ENCODE assay signal across 8 cellular contexts in genomic region chr1:34928865-34929496, GRCh38. TPM values are rescaled to one million over a fixed set of nuclear protein-coding genes. Genes with fewer than 3 reads are reported as not detected.
DNase-seq lines count a peak whose midpoint lies in the region; ATAC-seq and TF ChIP-seq lines count a peak whose summit lies in the region.

No MANE protein-coding gene starts in this region.

- H3K14ac ChIP-seq in H9 (ENCODE audit: insufficient read depth, low read length) = no peak overlapping the region

- peaks cover 14 to 35% of the 10 kb centered on the region in 2 experiments for H3K4me1 Mint-ChIP-seq in H9
- H3K4me1 Mint-ChIP-seq in activated naive CD8-positive, alpha-beta T cell treated with anti-CD3 and anti-CD28 coated beads for 36 hours = peaks cover 7% of the 10 kb centered on the region

- no peak overlapping the region for H3K56ac ChIP-seq in H9 (ENCODE audit: insufficient read length, low read depth, low read length)

- no peaks in the 10 kb centered on the region for H3K36me3 ChIP-seq in ACC112 (ENCODE audit: insufficient read depth, low read length)
- no peaks in the 10 kb centered on the region for H3K36me3 ChIP-seq in mesodermal cell (ENCODE audit: control insufficient read depth, insufficient read depth, low read length)

- H2BK120ac ChIP-seq in H9 (ENCODE audit: low read depth, low read length, poor library complexity, severe bottlenecking) = no peak overlapping the region

- no peak overlapping the region for H3K4ac ChIP-seq in H9 (ENCODE audit: low read depth, low read length)

- no peak overlapping the region for H2BK20ac ChIP-seq in H9 (ENCODE audit: low read depth, low read length, poor library complexity, severe bottlenecking)

- no peak for DNase-seq in H9
- peak; percentile 29 for DNase-seq in activated naive CD8-positive, alpha-beta T cell treated with anti-CD3 and anti-CD28 coated beads for 36 hours
- DNase-seq in effector CD4-positive, alpha-beta T cell = no peak
- no peak for DNase-seq in HCEC 1CT
- no peak for DNase-seq in HPDE6-E6E7 (ENCODE audit: extremely low spot score)

- H3K4me3 Mint-ChIP-seq in H9 = peak overlapping the region; percentile 71 to 87
- peak overlapping the region; percentile 79 for H3K4me3 Mint-ChIP-seq in activated naive CD8-positive, alpha-beta T cell treated with anti-CD3 and anti-CD28 coated beads for 36 hours

- no peak; the same call in 2 of the 3 replicates for TF ChIP-seq CTCF in H9 (conservative IDR thresholded peaks at IDR 0.05)

- H3K36me3 Mint-ChIP-seq in H9 (ENCODE audit: insufficient read depth in 1 of 3, low read depth in 3 of 3) = no peaks in the 10 kb centered on the region
- peaks cover 2% of the 10 kb centered on the region for H3K36me3 Mint-ChIP-seq in activated naive CD8-positive, alpha-beta T cell treated with anti-CD3 and anti-CD28 coated beads for 36 hours

- H3K23me2 ChIP-seq in H9 (ENCODE audit: insufficient read length, low read depth, low read length, poor library complexity, severe bottlenecking) = peaks cover 14% of the 10 kb centered on the region

- H4K91ac ChIP-seq in H9 (ENCODE audit: insufficient read length, low read depth, low read length) = no peak overlapping the region

- H2BK5ac ChIP-seq in H9 (ENCODE audit: insufficient read length, low read length) = no peak overlapping the region

- H3K27me3 Mint-ChIP-seq in H9 (ENCODE audit: low read depth) = peaks cover 87% of the 10 kb centered on the region
- H3K27me3 Mint-ChIP-seq in activated naive CD8-positive, alpha-beta T cell treated with anti-CD3 and anti-CD28 coated beads for 36 hours = peaks cover 72% of the 10 kb centered on the region

- no peak overlapping the region for H3K18ac ChIP-seq in H9 (ENCODE audit: insufficient read length, low read depth, low read length)

- H3K9me3 ChIP-seq in H9 (ENCODE audit: control insufficient read depth, low read depth, low read length) = no peaks in the 10 kb centered on the region
- no peaks in the 10 kb centered on the region for H3K9me3 ChIP-seq in mesodermal cell (ENCODE audit: control insufficient read depth, low read length)

- H3K79me2 ChIP-seq in ACC112 (ENCODE audit: control insufficient read depth, insufficient read depth, low read length, unreplicated experiment) = no peaks in the 10 kb centered on the region
- peaks cover 2% of the 10 kb centered on the region; the same call in 1 of the 2 replicates for H3K79me2 ChIP-seq in H9 (ENCODE audit: insufficient read depth, low read length)

- H4K20me1 ChIP-seq in H9 (ENCODE audit: control insufficient read depth, insufficient read depth, insufficient read length) = peaks cover 4% of the 10 kb centered on the region

- no peak overlapping the region for H3K9ac ChIP-seq in H9 (ENCODE audit: extremely low read depth, insufficient read length, low read length)

- H2AFZ ChIP-seq in ACC112 (ENCODE audit: low read length, unreplicated experiment) (no peak overlapping the region), H9 (ENCODE audit: low read length) (no peak overlapping the region)

- H3K4me1 ChIP-seq in ACC112 (ENCODE audit: control insufficient read depth, insufficient read depth, low read length, unreplicated experiment) (no peaks in the 10 kb centered on the region), H9 (ENCODE audit: insufficient read depth, low read length) (peaks cover 2% of the 10 kb centered on the region; the same call in 1 of the 2 replicates), mesodermal cell (ENCODE audit: control insufficient read depth, insufficient read depth, low read length, poor library complexity, severe bottlenecking) (peaks cover 3% of the 10 kb centered on the region)

- no peak overlapping the region for H3K23ac ChIP-seq in H9 (ENCODE audit: insufficient read length, low read depth, low read length)

- no CpG with 5 or more reads among the region's 57 CpGs for WGBS in H9 (ENCODE audit: extremely low coverage, insufficient read length, low lambda C conversion rate)
- 3 to 5% methylated on average over 31 to 48 of the region's 57 CpGs for WGBS in mesodermal cell (ENCODE audit: insufficient coverage in 2 of 2), 2 experiments

- no peak overlapping the region for H4K8ac ChIP-seq in H9 (replicated peaks; ENCODE audit: insufficient read length, low read depth, low read length)

- H2BK12ac ChIP-seq in H9 (ENCODE audit: insufficient read length, low read depth, low read length) = no peak overlapping the region

- H3K9me3 Mint-ChIP-seq in H9 = no peaks in the 10 kb centered on the region; a peak in 2 of 5 replicates
- H3K9me3 Mint-ChIP-seq in activated naive CD8-positive, alpha-beta T cell treated with anti-CD3 and anti-CD28 coated beads for 36 hours = no peaks in the 10 kb centered on the region

- H3K79me1 ChIP-seq in H9 (ENCODE audit: insufficient read depth, low read depth, low read length, poor library complexity, severe bottlenecking) = no peaks in the 10 kb centered on the region

- H3K4me3 ChIP-seq in ACC112 (ENCODE audit: low read depth, low read length) (peak overlapping the region; percentile 65), mesodermal cell (ENCODE audit: extremely low read depth, insufficient read depth, low read length, poor library complexity, severe bottlenecking) (peak overlapping the region; percentile 48)

- no peak overlapping the region for H4K5ac ChIP-seq in H9 (ENCODE audit: insufficient read length, low read depth, low read length)

- H3K27me3 ChIP-seq in ACC112 (ENCODE audit: insufficient read depth, low read length) (peaks cover 88% of the 10 kb centered on the region), H9 (ENCODE audit: insufficient read depth, low read length) (peaks cover 7% of the 10 kb centered on the region; the same call in 1 of the 2 replicates)

- ATAC-seq in GM18868 (IDR thresholded peaks at IDR 0.05; ENCODE audit: unreplicated experiment) = no peak

- H3K27ac Mint-ChIP-seq in H9 = no peak overlapping the region
- H3K27ac Mint-ChIP-seq in activated naive CD8-positive, alpha-beta T cell treated with anti-CD3 and anti-CD28 coated beads for 36 hours = no peak overlapping the region

- peak overlapping the region; percentile 63 for H3K4me2 ChIP-seq in H9 (ENCODE audit: insufficient read depth, insufficient read length, low read length)

- H2AK5ac ChIP-seq in H9 (ENCODE audit: insufficient read length, low read length) = no peak overlapping the region

- no peak overlapping the region for H3K27ac ChIP-seq in ACC112 (ENCODE audit: low read depth, low read length)
- H3K27ac ChIP-seq in H9 (ENCODE audit: insufficient read length, low read depth, low read length) = no peak overlapping the region
- H3K27ac ChIP-seq in mesodermal cell (ENCODE audit: low read depth, low read length, severe bottlenecking) = no peak overlapping the region

- H2BK15ac ChIP-seq in H9 (ENCODE audit: low read depth, low read length) = no peak overlapping the region

- H3T11ph ChIP-seq in H9 (ENCODE audit: low read length) = no peak overlapping the region

RNA-seq across cellular contexts. Expression of gene DLGAP3, which starts 0.5 kb away (rescaled TPM):
- 5.9 and 7.3 TPM in 2 replicates for total RNA-seq in H9 (2021)
- under 1 TPM; 0.74 to 0.91 TPM for total RNA-seq in activated naive CD8-positive, alpha-beta T cell treated with anti-CD3 and anti-CD28 coated beads for 36 hours
- 1.4 TPM for polyA plus RNA-seq in mesodermal cell (2013, experiment 1 of 2)
- polyA plus RNA-seq in mesodermal cell (2013, experiment 2 of 2) = 0.51 TPM

RNA-seq across cellular contexts. Expression of gene TMEM35B, which starts 56.2 kb away (rescaled TPM):
- total RNA-seq in H9 (2021) = 6.9 and 7.7 TPM in 2 replicates
- total RNA-seq in activated naive CD8-positive, alpha-beta T cell treated with anti-CD3 and anti-CD28 coated beads for 36 hours = 10 to 100 TPM; 18.4 to 19.2 TPM
- 47.3 TPM for polyA plus RNA-seq in mesodermal cell (2013, experiment 1 of 2)
- polyA plus RNA-seq in mesodermal cell (2013, experiment 2 of 2) = 46.3 TPM
